In the genomic region with DNA sequence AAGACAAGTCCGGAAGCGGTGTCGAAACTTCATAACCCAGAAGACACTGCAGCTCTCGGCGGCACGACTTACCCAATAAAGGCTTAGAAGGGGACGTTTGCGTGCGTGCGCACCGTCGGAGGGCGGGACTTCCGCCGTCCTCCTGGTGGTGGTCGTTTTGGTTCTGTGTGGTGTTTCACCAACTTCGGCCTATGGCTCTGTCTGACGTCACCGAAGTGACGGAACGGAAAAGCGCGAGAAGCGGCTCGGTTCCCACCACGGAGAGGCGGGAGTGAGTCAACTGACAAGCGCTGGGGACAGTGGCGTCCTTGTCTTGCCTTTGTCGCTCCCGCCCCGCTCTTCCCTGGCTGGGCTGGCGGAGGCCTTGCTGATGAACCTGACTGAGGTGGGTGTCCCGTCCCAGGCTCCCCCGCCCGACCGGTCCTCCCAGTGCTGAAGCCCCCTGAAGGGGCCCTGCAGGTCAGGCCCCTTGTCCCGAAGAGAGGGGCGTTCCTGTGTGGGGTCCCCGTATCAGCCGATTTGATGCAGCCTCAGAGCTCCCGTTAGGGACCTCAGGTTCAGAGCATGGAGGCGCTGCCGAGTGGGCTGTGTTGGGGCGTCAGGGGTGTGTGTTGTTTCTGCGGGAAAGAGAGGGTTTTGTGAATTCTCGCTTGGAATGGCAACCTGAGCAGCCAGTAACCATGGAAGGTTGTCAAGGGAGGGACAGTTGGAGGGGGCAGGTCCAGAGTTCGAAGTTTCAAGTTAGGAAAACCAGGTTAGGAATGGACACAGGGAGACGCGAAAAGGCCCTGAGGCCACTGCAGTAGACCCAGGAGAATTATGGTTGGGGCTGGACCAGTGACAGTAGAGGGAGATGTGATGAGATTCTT, we compare ENCODE assay signal across 8 cellular contexts. TPM values are rescaled to one million over a fixed set of nuclear protein-coding genes. Genes with fewer than 3 reads are reported as not detected.
DNase-seq lines count a peak whose midpoint lies in the region; ATAC-seq, FAIRE-seq and TF ChIP-seq lines count a peak whose summit lies in the region.

A gene (plus strand): TSS at position 125 of the 869 bp plus-strand sequence. CDS start 246 bp downstream, at position 371.

- ATAC-seq in HG02852 (IDR thresholded peaks at IDR 0.05; ENCODE audit: unreplicated experiment) = peak; percentile 98
- peak; percentile 99 to 100 (median 100) for ATAC-seq in heart right ventricle
- peak; percentile 100 for ATAC-seq in upper lobe of right lung

- peak within 1 kb of the TSS; percentile 72 to 99 (median 92) for H3K4me3 ChIP-seq in heart right ventricle
- H3K4me3 ChIP-seq in upper lobe of right lung = peak within 1 kb of the TSS; percentile 91

- TF ChIP-seq CTCF in heart right ventricle (IDR thresholded peaks at IDR 0.05) (peak in 7 of 9 donors; percentile 9 to 52 (median 34)), upper lobe of right lung (IDR thresholded peaks at IDR 0.05) (peak; percentile 13)

- 1% methylated on average over 50 of the region's 50 CpGs for WGBS in heart right ventricle, 2 donors

- H3K27ac ChIP-seq in heart right ventricle (peak within 1 kb of the TSS; percentile 71 to 99 (median 94)), upper lobe of right lung (peak within 1 kb of the TSS; percentile 93)

- H3K9me3 ChIP-seq in heart right ventricle (peaks cover 0 to 24% (median 0%) of the 10 kb centered on the region in 11 donors), upper lobe of right lung (no peaks in the 10 kb centered on the region)

- peak; percentile 71 for DNase-seq in GM12892 (ENCODE audit: insufficient read length)
- peak; percentile 96 for DNase-seq in NCI-H146 treated with DMSO at 0.1 percent for 48 hours (lab: John Stamatoyannopoulos, UW; ENCODE audit: unreplicated experiment)
- DNase-seq in amniotic epithelial cell (ENCODE audit: low read depth) = peak; percentile 99
- peak; percentile 95 to 97 for DNase-seq in heart right ventricle
- DNase-seq in posterior vena cava (ENCODE audit: low spot score) = peak; percentile 99
- DNase-seq in upper lobe of right lung = peak; percentile 97

- no peaks in the 10 kb centered on the region for H3K27me3 ChIP-seq in heart right ventricle
- H3K27me3 ChIP-seq in upper lobe of right lung = no peaks in the 10 kb centered on the region

- peak; percentile 71; the same call in 1 of the 2 replicates for TF ChIP-seq POLR2A in GM12892 (IDR thresholded peaks at IDR 0.05; ENCODE audit: low read depth, low read length)

- peaks cover 0 to 18% (median 8%) of the 10 kb centered on the region in 9 donors for H3K36me3 ChIP-seq in heart right ventricle
- peaks cover 9% of the 10 kb centered on the region for H3K36me3 ChIP-seq in upper lobe of right lung

- peaks cover 0 to 34% (median 22%) of the 10 kb centered on the region in 9 donors for H3K4me1 ChIP-seq in heart right ventricle
- peaks cover 11% of the 10 kb centered on the region for H3K4me1 ChIP-seq in upper lobe of right lung

- FAIRE-seq in GM12892 (lab: Jason Lieb, UNC) = peak; percentile 99

- intact Hi-C loops in T-helper 1 cell treated with Interleukin-12 subunit alpha and Interleukin-12 subunit beta and Interleukin-4 antibody, amounts not matched to agents 30 ng/mL and 1 ng/mL, for 36 hours (cut with micrococcal nuclease) = loop anchor here (1.0 to 10.0 kb wide), 26 partner anchors 21 to 1076 kb away; a partner anchor contains a TSS
- intact Hi-C loops in heart right ventricle (cut with DNase I) = loop anchor here in 4 of 10 donors (1.0 to 2.0 kb wide), 2 partner anchors 27 kb away; a partner anchor contains a TSS
- intact Hi-C loops in posterior vena cava (cut with DNase I) = no loop called here
- intact Hi-C loops in upper lobe of right lung (cut with DNase I) = no loop called here

RNA-seq across cellular contexts. Expression of the gene that starts here (rescaled TPM):
- 19.0 TPM for polyA plus RNA-seq in GM12892 (2012; ENCODE audit: missing spikeins)
- 23.7 and 24.5 TPM in 2 replicates for total RNA-seq in T-helper 1 cell treated with Interleukin-12 subunit alpha and Interleukin-12 subunit beta and Interleukin-4 antibody, amounts not matched to agents 30 ng/mL and 1 ng/mL, for 36 hours
- total RNA-seq in heart right ventricle (10 to 100 TPM; 12.7 to 18.8 (median 14.2) TPM), posterior vena cava (10 to 100 TPM; 16.4 to 18.7 TPM), upper lobe of right lung (18.6 TPM)
- 1 to 10 TPM; 5.3 to 7.8 TPM for polyA plus RNA-seq in heart right ventricle

Comparison
In these comparisons a context has a peak if more than half of its experiments do, and no peak if none do; other contexts are left out.
1. Peak in every context shown above with its lines: DNase-seq, ATAC-seq, H3K4me3 ChIP-seq and H3K27ac ChIP-seq.